10 cellular contexts compared by ENCODE assay signal in genomic region chr20:329851-330232, GRCh38. TPM values are rescaled to one million over a fixed set of nuclear protein-coding genes. Genes with fewer than 3 reads are reported as not detected.
DNase-seq lines count a peak whose midpoint lies in the region; ATAC-seq and TF ChIP-seq lines count a peak whose summit lies in the region.
"Had no signal": no experiment of that assay in that cellular context is flagged by ENCODE, and none has a peak within 500 bp of the region (broad histone marks: within the 10 kb centered on the region; RNA-seq: fewer than 3 reads in every experiment).

No MANE protein-coding gene starts in this region.

- peaks cover 15% of the 10 kb centered on the region for H3K4me1 Mint-ChIP-seq in activated CD4-positive, alpha-beta T cell treated with anti-CD3 and anti-CD28 coated beads, Interleukin-2, amount 10 ng/mL, durations not matched to agents 24 days and 14 days

- CTCF ChIA-PET in OCI-LY7 (lab: Charles Lee; ENCODE audit: unreplicated experiment), result interaction anchor here (0.6 to 1.1 kb wide), 4 partner anchors 20 to 137 kb away, joined by 3 to 4 read pairs (median 3); no protein-coding TSS in a partner anchor

- no peaks in the 10 kb centered on the region for H3K9me2 ChIP-seq in OCI-LY7 (ENCODE audit: insufficient read depth, low read length)

- no peak for TF ChIP-seq CTCF in OCI-LY7 (conservative IDR thresholded peaks at IDR 0.05; ENCODE audit: low read length)
- TF ChIP-seq CTCF in transverse colon (IDR thresholded peaks at IDR 0.05), result no peak
- no peak for TF ChIP-seq CTCF in Peyer's patch (IDR thresholded peaks at IDR 0.05)

- H3K4me1 ChIP-seq in OCI-LY7 (ENCODE audit: insufficient read depth, low read length, poor library complexity, severe bottlenecking), result peaks cover 24% of the 10 kb centered on the region
- H3K4me1 ChIP-seq in iPS-18a (ENCODE audit: control insufficient read depth, low read depth, low read length), result peaks cover 23% of the 10 kb centered on the region
- H3K4me1 ChIP-seq in transverse colon, result peaks cover 0 to 31% (median 21%) of the 10 kb centered on the region in 4 donors
- peaks cover 0 to 23% (median 2%) of the 10 kb centered on the region in 4 donors for H3K4me1 ChIP-seq in Peyer's patch

- H3K79me2 ChIP-seq in OCI-LY7 (ENCODE audit: insufficient read depth, low read depth, low read length), result peaks cover 35% of the 10 kb centered on the region

- H3K27ac ChIP-seq in OCI-LY7 (ENCODE audit: low read depth, low read length, poor library complexity, severe bottlenecking) (no peak overlapping the region), iPS-18a (ENCODE audit: low read length) (no peak overlapping the region), transverse colon (no peak overlapping the region), Peyer's patch (peak overlapping the region in 1 of 4 donors; percentile 30)

- H3K27me3 ChIP-seq in iPS-18a (ENCODE audit: control insufficient read depth, insufficient read depth, low read length) (no peaks in the 10 kb centered on the region), transverse colon (no peaks in the 10 kb centered on the region), Peyer's patch (no peaks in the 10 kb centered on the region)
- H3K27me3 ChIP-seq: tibial nerve had no signal

- no peak overlapping the region for H2AFZ ChIP-seq in OCI-LY7 (ENCODE audit: low read length)

- POLR2A ChIA-PET in OCI-LY7 (lab: Charles Lee), result no interaction called here

- H3K4me3 ChIP-seq in OCI-LY7 (ENCODE audit: low read depth, low read length, poor library complexity, severe bottlenecking), result no peak overlapping the region
- peak overlapping the region; percentile 0 for H3K4me3 ChIP-seq in iPS-18a (ENCODE audit: low read length)
- H3K4me3 ChIP-seq in transverse colon, result no peak overlapping the region
- H3K4me3 ChIP-seq in Peyer's patch, result no peak overlapping the region
- H3K4me3 ChIP-seq: tibial nerve had no signal

- H3K4me2 ChIP-seq in OCI-LY7 (ENCODE audit: low read length), result peak overlapping the region; percentile 91

- no peak for ATAC-seq in GM19324 (IDR thresholded peaks at IDR 0.05; ENCODE audit: low FRiP score, unreplicated experiment)

- no peaks in the 10 kb centered on the region for H3K9me3 ChIP-seq in OCI-LY7 (ENCODE audit: low read length)
- H3K9me3 ChIP-seq in iPS-18a (ENCODE audit: control insufficient read depth, low read depth, low read length), result no peaks in the 10 kb centered on the region
- no peaks in the 10 kb centered on the region for H3K9me3 ChIP-seq in transverse colon
- no peaks in the 10 kb centered on the region for H3K9me3 ChIP-seq in Peyer's patch
- H3K9me3 ChIP-seq: tibial nerve had no signal

- H3K27me3 Mint-ChIP-seq in activated CD4-positive, alpha-beta T cell treated with anti-CD3 and anti-CD28 coated beads, Interleukin-2, amount 10 ng/mL, durations not matched to agents 24 days and 14 days, result peaks cover 2% of the 10 kb centered on the region

- BruUV-seq in OCI-LY7 (replicated peaks; lab: Mats Ljungman, UMichigan), result no TSS peak

- H4K20me1 ChIP-seq in OCI-LY7 (ENCODE audit: insufficient read depth, low read length), result peaks cover 19% of the 10 kb centered on the region; the same call in 1 of the 2 replicates

- H3K4me3 Mint-ChIP-seq in activated CD4-positive, alpha-beta T cell treated with anti-CD3 and anti-CD28 coated beads, Interleukin-2, amount 10 ng/mL, durations not matched to agents 24 days and 14 days, result no peak overlapping the region
- H3K4me3 Mint-ChIP-seq: activated T-helper 1 cell treated with anti-CD3 and anti-CD28 coated beads, Interleukin-12 subunit alpha, Interleukin-12 subunit beta, Interleukin-2, Interleukin-4 antibody, amounts not matched to agents 30 ng/mL and 10 ng/mL and 1 ng/mL, durations not matched to agents 14 hours and 24 hours and 36 hours had no signal

- H3K27ac Mint-ChIP-seq in activated CD4-positive, alpha-beta T cell treated with anti-CD3 and anti-CD28 coated beads, Interleukin-2, amount 10 ng/mL, durations not matched to agents 24 days and 14 days, result peak overlapping the region; percentile 12
- H3K27ac Mint-ChIP-seq: activated T-helper 1 cell treated with anti-CD3 and anti-CD28 coated beads, Interleukin-12 subunit alpha, Interleukin-12 subunit beta, Interleukin-2, Interleukin-4 antibody, amounts not matched to agents 30 ng/mL and 10 ng/mL and 1 ng/mL, durations not matched to agents 14 hours and 24 hours and 36 hours had no signal

- in situ Hi-C loops in transverse colon (cut with MboI; ENCODE audit: low pct_ligation_motif_present in 1 of 4, low pct_unique_long_range_greater_than_20kb in 1 of 4, low sequenced_read_pairs in 3 of 4), result no loop called here

- intact Hi-C loops in activated CD4-positive, alpha-beta T cell treated with anti-CD3 and anti-CD28 coated beads, Interleukin-2, amount 10 ng/mL, durations not matched to agents 24 days and 14 days (cut with micrococcal nuclease), result loop anchor here (1.0 to 2.0 kb wide), 3 partner anchors 33 to 121 kb away; partner anchors contain the start of gene ZCCHC3
- intact Hi-C loops in OCI-LY7 (cut with micrococcal nuclease; ENCODE audit: unreplicated experiment), result loop anchor here (1.0 to 2.0 kb wide), 2 partner anchors 63 to 121 kb away; no protein-coding TSS in a partner anchor
- intact Hi-C loops in transverse colon (cut with DNase I; ENCODE audit: low total_unique reads), result loop anchor here (10.0 kb wide), 1 partner anchor 55 kb away; no protein-coding TSS in a partner anchor

- 60 to 73% methylated on average over 1 to 4 of the region's 4 CpGs for WGBS in transverse colon (ENCODE audit: low coverage in 1 of 2), 2 donors

- no peak overlapping the region for H3K9ac ChIP-seq in iPS-18a (ENCODE audit: low read length)

- no peak for TF ChIP-seq POLR2A in transverse colon (IDR thresholded peaks at IDR 0.05)
- no peak for TF ChIP-seq POLR2A in Peyer's patch (IDR thresholded peaks at IDR 0.05)

- peaks cover 36% of the 10 kb centered on the region for H3K36me3 ChIP-seq in OCI-LY7 (ENCODE audit: insufficient read depth, low read length)
- H3K36me3 ChIP-seq in iPS-18a (ENCODE audit: control insufficient read depth, low read depth, low read length), result no peaks in the 10 kb centered on the region
- H3K36me3 ChIP-seq in transverse colon, result no peaks in the 10 kb centered on the region
- no peaks in the 10 kb centered on the region for H3K36me3 ChIP-seq in Peyer's patch

- H3K9me3 Mint-ChIP-seq in activated CD4-positive, alpha-beta T cell treated with anti-CD3 and anti-CD28 coated beads, Interleukin-2, amount 10 ng/mL, durations not matched to agents 24 days and 14 days, result no peaks in the 10 kb centered on the region
- H3K9me3 Mint-ChIP-seq: activated T-helper 1 cell treated with anti-CD3 and anti-CD28 coated beads, Interleukin-12 subunit alpha, Interleukin-12 subunit beta, Interleukin-2, Interleukin-4 antibody, amounts not matched to agents 30 ng/mL and 10 ng/mL and 1 ng/mL, durations not matched to agents 14 hours and 24 hours and 36 hours had no signal

- peaks cover 2% of the 10 kb centered on the region for H3K36me3 Mint-ChIP-seq in activated CD4-positive, alpha-beta T cell treated with anti-CD3 and anti-CD28 coated beads, Interleukin-2, amount 10 ng/mL, durations not matched to agents 24 days and 14 days (ENCODE audit: low read depth)

- TF ChIP-seq EP300 in transverse colon (IDR thresholded peaks at IDR 0.05; ENCODE audit: low read depth), result no peak

- DNase-seq in activated CD4-positive, alpha-beta T cell treated with anti-CD3 and anti-CD28 coated beads, Interleukin-2, amount 10 ng/mL, durations not matched to agents 24 days and 14 days, result no peak
- DNase-seq in activated CD4-positive, alpha-beta T cell treated with anti-CD3 and anti-CD28 coated beads, Interleukin-2, amount 50 U/mL, for 4 hours, result no peak
- DNase-seq in OCI-LY7 (ENCODE audit: low spot score) (no peak), transverse colon (peak; percentile 18), DMS 273 (lab: John Stamatoyannopoulos, UW; ENCODE audit: unreplicated experiment) (no peak), Peyer's patch (no peak)

RNA-seq across cellular contexts. Expression of gene SOX12, which starts 4.5 kb away (rescaled TPM):
- total RNA-seq in activated CD4-positive, alpha-beta T cell treated with anti-CD3 and anti-CD28 coated beads, Interleukin-2, amount 10 ng/mL, durations not matched to agents 24 days and 14 days, result 11.0 and 11.2 TPM in 2 replicates
- 12.9 and 16.4 TPM in 2 replicates for total RNA-seq in OCI-LY7 (2014; rRNA removed; shearing (Covaris generic))
- total RNA-seq in OCI-LY7 (2022), result 43.8 and 46.6 TPM in 2 replicates
- 1 to 10 TPM; 2.0 to 5.0 (median 3.5) TPM for total RNA-seq in transverse colon
- total RNA-seq in Peyer's patch, result 1 to 10 TPM; 1.4 to 7.4 (median 2.5) TPM

RNA-seq across cellular contexts. Expression of gene NRSN2, which starts 17.1 kb away (rescaled TPM):
- 5.1 and 7.0 TPM in 2 replicates for total RNA-seq in activated CD4-positive, alpha-beta T cell treated with anti-CD3 and anti-CD28 coated beads, Interleukin-2, amount 10 ng/mL, durations not matched to agents 24 days and 14 days
- total RNA-seq in OCI-LY7 (2014; rRNA removed; shearing (Covaris generic)), result 0.32 and 0.49 TPM in 2 replicates
- total RNA-seq in OCI-LY7 (2022) (0.66 and 0.86 TPM in 2 replicates), transverse colon (10 to 100 TPM in 3 of 4 donors, 1 to 10 TPM in 1; 7.1 to 18.0 (median 12.8) TPM), Peyer's patch (1 to 10 TPM; 2.1 to 5.5 (median 4.6) TPM)

RNA-seq across cellular contexts. Expression of gene ZCCHC3, which starts 32.5 kb away (rescaled TPM):
- total RNA-seq in activated CD4-positive, alpha-beta T cell treated with anti-CD3 and anti-CD28 coated beads, Interleukin-2, amount 10 ng/mL, durations not matched to agents 24 days and 14 days, result 23.7 and 24.6 TPM in 2 replicates
- 39.8 and 45.3 TPM in 2 replicates for total RNA-seq in OCI-LY7 (2014; rRNA removed; shearing (Covaris generic))
- total RNA-seq in OCI-LY7 (2022) (34.8 and 35.6 TPM in 2 replicates), transverse colon (10 to 100 TPM in 2 of 4 donors, 1 to 10 TPM in 2; 6.6 to 16.0 (median 10.1) TPM), Peyer's patch (10 to 100 TPM in 3 of 4 donors, 1 to 10 TPM in 1; 9.6 to 17.3 (median 13.9) TPM)

RNA-seq across cellular contexts. Expression of gene C20orf96, which starts 39.3 kb away (rescaled TPM):
- total RNA-seq in activated CD4-positive, alpha-beta T cell treated with anti-CD3 and anti-CD28 coated beads, Interleukin-2, amount 10 ng/mL, durations not matched to agents 24 days and 14 days, result 5.7 and 6.7 TPM in 2 replicates
- 2.6 and 6.3 TPM in 2 replicates for total RNA-seq in OCI-LY7 (2014; rRNA removed; shearing (Covaris generic))
- total RNA-seq in OCI-LY7 (2022), result 12.6 and 13.1 TPM in 2 replicates
- 10 to 100 TPM in 1 of 4 donors, 1 to 10 TPM in 3; 3.0 to 97.3 (median 3.7) TPM for total RNA-seq in transverse colon
- 10 to 100 TPM in 2 of 4 donors, 1 to 10 TPM in 2; 6.3 to 41.3 (median 10.5) TPM for total RNA-seq in Peyer's patch

RNA-seq across cellular contexts. Expression of gene TRIB3, which starts 50.7 kb away (rescaled TPM):
- 39.3 and 41.1 TPM in 2 replicates for total RNA-seq in activated CD4-positive, alpha-beta T cell treated with anti-CD3 and anti-CD28 coated beads, Interleukin-2, amount 10 ng/mL, durations not matched to agents 24 days and 14 days
- total RNA-seq in OCI-LY7 (2014; rRNA removed; shearing (Covaris generic)), result 87.2 and 114 TPM in 2 replicates
- total RNA-seq in OCI-LY7 (2022) (92.7 and 111 TPM in 2 replicates), transverse colon (10 to 100 TPM in 2 of 4 donors, 1 to 10 TPM in 2; 3.8 to 11.3 (median 7.9) TPM), Peyer's patch (10 to 100 TPM in 2 of 4 donors, 1 to 10 TPM in 2; 8.3 to 22.7 (median 12.1) TPM)
